Comparison of ENCODE assay signal across 16 cellular contexts in genomic region chr17:17937450-17937849, GRCh38. TPM values are rescaled to one million over a fixed set of nuclear protein-coding genes. Genes with fewer than 3 reads are reported as not detected.
DNase-seq lines count a peak whose midpoint lies in the region; ATAC-seq and TF ChIP-seq lines count a peak whose summit lies in the region.
"Had no signal": no experiment of that assay in that cellular context is flagged by ENCODE, and none has a peak within 500 bp of the region (broad histone marks: within the 10 kb centered on the region; RNA-seq: fewer than 3 reads in every experiment).

No MANE protein-coding gene starts in this region.

- H3K4me3 ChIP-seq in left ventricle myocardium inferior (no peak overlapping the region), esophagus squamous epithelium (no peak overlapping the region)
- H3K4me3 ChIP-seq: gastroesophageal sphincter, lung had no signal

- DNase-seq in left ventricle myocardium inferior (no peak), Right ventricle myocardium inferior (ENCODE audit: missing footprints) (no peak), esophagus squamous epithelium (lab: John Stamatoyannopoulos, UW) (no peak), neural crest cell (ENCODE audit: low read depth, low spot score) (no peak), NCI-H1436 (lab: John Stamatoyannopoulos, UW) (no peak), NCI-H446 (lab: John Stamatoyannopoulos, UW) (no peak)
- DNase-seq: activated CD8-positive, alpha-beta T cell treated with anti-CD3 and anti-CD28 coated beads, Interleukin-2, amount 10 ng/mL, durations not matched to agents 7 days and 5 days; DMS79 treated with DMSO at 0.1 percent for 48 hours; NCI-H1092 treated with DMSO at 0.1 percent for 48 hours; SW 1271 had no signal

- H3K27ac Mint-ChIP-seq in neural crest cell (ENCODE audit: unreplicated experiment) = no peak overlapping the region
- H3K27ac Mint-ChIP-seq: activated CD8-positive, alpha-beta T cell treated with anti-CD3 and anti-CD28 coated beads, Interleukin-2, amount 10 ng/mL, durations not matched to agents 7 days and 5 days; activated T-helper 1 cell treated with anti-CD3 and anti-CD28 coated beads, Interleukin-12 subunit alpha, Interleukin-12 subunit beta, Interleukin-2, Interleukin-4 antibody, amounts not matched to agents 30 ng/mL and 10 ng/mL and 1 ng/mL, durations not matched to agents 14 hours and 24 hours and 36 hours had no signal

- no peaks in the 10 kb centered on the region for H3K9me3 Mint-ChIP-seq in neural crest cell
- H3K9me3 Mint-ChIP-seq: activated T-helper 1 cell treated with anti-CD3 and anti-CD28 coated beads, Interleukin-12 subunit alpha, Interleukin-12 subunit beta, Interleukin-2, Interleukin-4 antibody, amounts not matched to agents 30 ng/mL and 10 ng/mL and 1 ng/mL, durations not matched to agents 14 hours and 24 hours and 36 hours; central memory CD8-positive, alpha-beta T cell had no signal

- peak overlapping the region; percentile 62 for H3K27ac ChIP-seq in left ventricle myocardium inferior (replicated peaks)
- peak overlapping the region; percentile 87 to 88 (median 87) for H3K27ac ChIP-seq in esophagus squamous epithelium
- H3K27ac ChIP-seq: gastroesophageal sphincter had no signal

- no peak for TF ChIP-seq POLR2A in esophagus squamous epithelium (IDR thresholded peaks at IDR 0.05)

- H3K9me3 ChIP-seq in left ventricle myocardium inferior (replicated peaks) = no peaks in the 10 kb centered on the region
- H3K9me3 ChIP-seq in esophagus squamous epithelium = no peaks in the 10 kb centered on the region
- H3K9me3 ChIP-seq: gastroesophageal sphincter had no signal

- WGBS in esophagus squamous epithelium, 2 donors = 86% methylated on average over 1 of the region's 1 CpG; no CpG with 5 or more reads in 1 of the 2 donors

- H3K36me3 ChIP-seq in left ventricle myocardium inferior (no peaks in the 10 kb centered on the region), esophagus squamous epithelium (no peaks in the 10 kb centered on the region)
- H3K36me3 ChIP-seq: gastroesophageal sphincter had no signal

- no peak for TF ChIP-seq CTCF in left ventricle myocardium inferior (IDR thresholded peaks at IDR 0.05; ENCODE audit: borderline replicate concordance)
- no peak for TF ChIP-seq CTCF in esophagus squamous epithelium (IDR thresholded peaks at IDR 0.05)
- TF ChIP-seq CTCF in neural crest cell (conservative IDR thresholded peaks at IDR 0.05) = no peak

- H3K4me1 Mint-ChIP-seq in neural crest cell = peaks cover 50% of the 10 kb centered on the region

- peaks cover 93% of the 10 kb centered on the region for H3K4me1 ChIP-seq in left ventricle myocardium inferior
- peaks cover 41 to 100% (median 55%) of the 10 kb centered on the region in 3 donors for H3K4me1 ChIP-seq in esophagus squamous epithelium

- H3K4me3 Mint-ChIP-seq in neural crest cell = peak overlapping the region; percentile 58
- H3K4me3 Mint-ChIP-seq: activated CD8-positive, alpha-beta T cell treated with anti-CD3 and anti-CD28 coated beads, Interleukin-2, amount 10 ng/mL, durations not matched to agents 7 days and 5 days; activated T-helper 1 cell treated with anti-CD3 and anti-CD28 coated beads, Interleukin-12 subunit alpha, Interleukin-12 subunit beta, Interleukin-2, Interleukin-4 antibody, amounts not matched to agents 30 ng/mL and 10 ng/mL and 1 ng/mL, durations not matched to agents 14 hours and 24 hours and 36 hours; central memory CD8-positive, alpha-beta T cell had no signal

- ATAC-seq in Right ventricle myocardium inferior (no peak), HG03439 (IDR thresholded peaks at IDR 0.05; ENCODE audit: unreplicated experiment) (no peak), GM19324 (IDR thresholded peaks at IDR 0.05; ENCODE audit: low FRiP score, unreplicated experiment) (no peak)
- ATAC-seq: activated CD8-positive, alpha-beta T cell treated with anti-CD3 and anti-CD28 coated beads, Interleukin-2, amount 10 ng/mL, durations not matched to agents 7 days and 5 days; gastroesophageal sphincter had no signal

- no peaks in the 10 kb centered on the region for H3K36me3 Mint-ChIP-seq in neural crest cell (ENCODE audit: low read depth)

- no peaks in the 10 kb centered on the region for H3K27me3 ChIP-seq in left ventricle myocardium inferior (ENCODE audit: low read depth)
- H3K27me3 ChIP-seq in esophagus squamous epithelium = no peaks in the 10 kb centered on the region
- H3K27me3 ChIP-seq: gastroesophageal sphincter had no signal

- no peaks in the 10 kb centered on the region for H3K27me3 Mint-ChIP-seq in neural crest cell (ENCODE audit: low read depth)
- H3K27me3 Mint-ChIP-seq: central memory CD8-positive, alpha-beta T cell had no signal

- intact Hi-C loops in left ventricle myocardium inferior (cut with micrococcal nuclease) (no loop called here), Right ventricle myocardium inferior (cut with DNase I) (no loop called here), esophagus squamous epithelium (cut with DNase I) (no loop called here)

RNA-seq across cellular contexts. Expression of gene TOM1L2, which starts 34.8 kb away (rescaled TPM):
- 284 TPM for total RNA-seq in left ventricle myocardium inferior
- total RNA-seq in Right ventricle myocardium inferior = 246 TPM
- 100 to 1,000 TPM in 1 of 4 donors, 10 to 100 TPM in 3; 55.5 to 118 (median 73.3) TPM for total RNA-seq in esophagus squamous epithelium
- 15.9 and 16.3 TPM in 2 replicates for total RNA-seq in neural crest cell

RNA-seq across cellular contexts. Expression of gene DRC3, which starts 35.2 kb away (rescaled TPM):
- total RNA-seq in left ventricle myocardium inferior = 1.7 TPM
- 1.6 TPM for total RNA-seq in Right ventricle myocardium inferior
- 1 to 10 TPM in 2 of 4 donors, under 1 TPM in 2; 0.11 to 2.5 (median 1.3) TPM for total RNA-seq in esophagus squamous epithelium
- total RNA-seq in neural crest cell = 0.61 and 1.6 TPM in 2 replicates
- total RNA-seq: activated T-helper 1 cell treated with anti-CD3 and anti-CD28 coated beads, Interleukin-12 subunit alpha, Interleukin-12 subunit beta, Interleukin-2, Interleukin-4 antibody, amounts not matched to agents 30 ng/mL and 10 ng/mL and 1 ng/mL, durations not matched to agents 14 hours and 24 hours and 36 hours had no signal
